Comparison of ENCODE assay signal across 16 cellular contexts in genomic region chr6:15335916-15336315, GRCh38.
DNase-seq lines count a peak whose midpoint lies in the region; ATAC-seq, FAIRE-seq and TF ChIP-seq lines count a peak whose summit lies in the region.
"Had no signal": no experiment of that assay in that cellular context is flagged by ENCODE, and none has a peak within 500 bp of the region (broad histone marks: within the 10 kb centered on the region; RNA-seq: fewer than 3 reads in every experiment).

No MANE protein-coding gene starts in this region.

- FAIRE-seq in GM12892 (lab: Jason Lieb, UNC) = no peak

- no peaks in the 10 kb centered on the region for H3K9me3 ChIP-seq in T-helper 17 cell (ENCODE audit: control insufficient read depth, low read length, poor library complexity, severe bottlenecking)
- H3K9me3 ChIP-seq: MG63 had no signal

- TF ChIP-seq POLR2A in GM12892 (IDR thresholded peaks at IDR 0.05; ENCODE audit: low read depth, low read length) = no peak

- H3K4me3 Mint-ChIP-seq in activated naive CD8-positive, alpha-beta T cell treated with anti-CD3 and anti-CD28 coated beads, Interleukin-2, amount 50 U/mL, for 24 hours = no peak overlapping the region
- H3K4me3 Mint-ChIP-seq in activated naive CD8-positive, alpha-beta T cell treated with anti-CD3 and anti-CD28 coated beads for 36 hours = no peak overlapping the region
- H3K4me3 Mint-ChIP-seq in T-helper 17 cell (no peak overlapping the region), memory B cell (no peak overlapping the region)

- peak overlapping the region; percentile 11 for H3K27ac Mint-ChIP-seq in activated naive CD8-positive, alpha-beta T cell treated with anti-CD3 and anti-CD28 coated beads, Interleukin-2, amount 50 U/mL, for 24 hours
- H3K27ac Mint-ChIP-seq in activated naive CD8-positive, alpha-beta T cell treated with anti-CD3 and anti-CD28 coated beads for 36 hours = no peak overlapping the region
- H3K27ac Mint-ChIP-seq in T-helper 17 cell (peak overlapping the region; percentile 88), memory B cell (peak overlapping the region; percentile 62)

- H3K4me1 Mint-ChIP-seq in activated naive CD8-positive, alpha-beta T cell treated with anti-CD3 and anti-CD28 coated beads, Interleukin-2, amount 50 U/mL, for 24 hours = peaks cover 85% of the 10 kb centered on the region
- peaks cover 63% of the 10 kb centered on the region for H3K4me1 Mint-ChIP-seq in activated naive CD8-positive, alpha-beta T cell treated with anti-CD3 and anti-CD28 coated beads for 36 hours
- H3K4me1 Mint-ChIP-seq in T-helper 17 cell (peaks cover 61% of the 10 kb centered on the region), memory B cell (peaks cover 65% of the 10 kb centered on the region)

- no peak for ATAC-seq in activated naive CD8-positive, alpha-beta T cell treated with anti-CD3 and anti-CD28 coated beads, Interleukin-2, amount 50 U/mL, for 24 hours
- no peak for ATAC-seq in T-helper 17 cell
- no peak for ATAC-seq in memory B cell (ENCODE audit: low read depth)
- ATAC-seq: Panc1 had no signal

- DNase-seq in activated naive CD8-positive, alpha-beta T cell treated with anti-CD3 and anti-CD28 coated beads, Interleukin-2, amount 50 U/mL, for 24 hours = no peak
- DNase-seq in activated naive CD8-positive, alpha-beta T cell treated with anti-CD3 and anti-CD28 coated beads for 36 hours = no peak
- DNase-seq in T-helper 17 cell (no peak), memory B cell (ENCODE audit: low spot score in 2 of 2) (no peak), GM12892 (ENCODE audit: insufficient read length) (no peak)
- no peak for DNase-seq in activated CD4-positive, CD25-positive, alpha-beta regulatory T cell treated with anti-CD3 and anti-CD28 coated beads, Interleukin-2, amount 50 U/mL, for 72 hours
- DNase-seq in stimulated activated naive CD4-positive, alpha-beta T cell (lab: John Stamatoyannopoulos, UW) = no peak
- DNase-seq: GF-D8, H7, MG63, NCI-H1105, NCI-H187, NCI-H2171, NCI-H774, Right ventricle myocardium superior had no signal

- H3K36me3 Mint-ChIP-seq in activated naive CD8-positive, alpha-beta T cell treated with anti-CD3 and anti-CD28 coated beads, Interleukin-2, amount 50 U/mL, for 24 hours (ENCODE audit: low read depth) = peaks cover 25% of the 10 kb centered on the region
- H3K36me3 Mint-ChIP-seq in activated naive CD8-positive, alpha-beta T cell treated with anti-CD3 and anti-CD28 coated beads for 36 hours = peaks cover 21% of the 10 kb centered on the region
- H3K36me3 Mint-ChIP-seq in T-helper 17 cell (ENCODE audit: low read depth) (no peaks in the 10 kb centered on the region), memory B cell (no peaks in the 10 kb centered on the region)

- H3K27me3 Mint-ChIP-seq in activated naive CD8-positive, alpha-beta T cell treated with anti-CD3 and anti-CD28 coated beads, Interleukin-2, amount 50 U/mL, for 24 hours = no peaks in the 10 kb centered on the region
- no peaks in the 10 kb centered on the region for H3K27me3 Mint-ChIP-seq in activated naive CD8-positive, alpha-beta T cell treated with anti-CD3 and anti-CD28 coated beads for 36 hours
- no peaks in the 10 kb centered on the region for H3K27me3 Mint-ChIP-seq in T-helper 17 cell
- no peaks in the 10 kb centered on the region for H3K27me3 Mint-ChIP-seq in memory B cell

- no peaks in the 10 kb centered on the region for H3K9me3 Mint-ChIP-seq in activated naive CD8-positive, alpha-beta T cell treated with anti-CD3 and anti-CD28 coated beads, Interleukin-2, amount 50 U/mL, for 24 hours
- no peaks in the 10 kb centered on the region for H3K9me3 Mint-ChIP-seq in activated naive CD8-positive, alpha-beta T cell treated with anti-CD3 and anti-CD28 coated beads for 36 hours
- no peaks in the 10 kb centered on the region for H3K9me3 Mint-ChIP-seq in memory B cell
